9 cellular contexts compared by ENCODE assay signal in genomic region chr15:71752604-71753289, GRCh38. TPM values are rescaled to one million over a fixed set of nuclear protein-coding genes. Genes with fewer than 3 reads are reported as not detected.
DNase-seq lines count a peak whose midpoint lies in the region; ATAC-seq and TF ChIP-seq lines count a peak whose summit lies in the region.
"Had no signal": no experiment of that assay in that cellular context is flagged by ENCODE, and none has a peak within 500 bp of the region (broad histone marks: within the 10 kb centered on the region; RNA-seq: fewer than 3 reads in every experiment).

No MANE protein-coding gene starts in this region.

- H3K79me2 ChIP-seq in GM23338 (replicated peaks; ENCODE audit: insufficient read depth), result no peaks in the 10 kb centered on the region
- H3K79me2 ChIP-seq in fibroblast of lung (ENCODE audit: control insufficient read depth, insufficient read depth, low read length), result no peaks in the 10 kb centered on the region

- H4K20me1 ChIP-seq in BLaER1 treated with 17β-estradiol and CSF1 and Interleukin-3, amounts not matched to agents 10 nM and 100 nM, result peaks cover 0 to 3% (median 0%) of the 10 kb centered on the region in 11 experiments; a peak in 2 of 22 replicates
- H4K20me1 ChIP-seq in GM23338 (replicated peaks; ENCODE audit: insufficient read depth) (no peaks in the 10 kb centered on the region), fibroblast of lung (ENCODE audit: control insufficient read depth, extremely low read depth, insufficient read depth, low read length) (no peaks in the 10 kb centered on the region)

- peaks cover 9% of the 10 kb centered on the region for H3K27me3 Mint-ChIP-seq in GM23338 (ENCODE audit: insufficient read depth, low read depth, poor library complexity)

- peak; percentile 73 to 74 for TF ChIP-seq CTCF in GM23338 (conservative IDR thresholded peaks at IDR 0.05; ENCODE audit: low read depth in 2 of 2)
- peak; percentile 50 to 67 for TF ChIP-seq CTCF in fibroblast of lung (conservative IDR thresholded peaks at IDR 0.05 in 1 of 2, IDR thresholded peaks at IDR 0.05 in 1 of 2; ENCODE audit: low read depth in 1 of 2, low read length in 2 of 2)

- no peak overlapping the region for H3K4me3 Mint-ChIP-seq in GM23338

- DNase-seq in GM23338 (ENCODE audit: low spot score) (peak; percentile 70), RPMI8226 (peak; percentile 61), fibroblast of lung (ENCODE audit: low read depth in 2 of 2) (peak; percentile 97 to 98), NCI-H774 (lab: John Stamatoyannopoulos, UW) (no peak)

- H3K27ac ChIP-seq in BLaER1 treated with 17β-estradiol and CSF1 and Interleukin-3, amounts not matched to agents 10 nM and 100 nM, result peak overlapping the region in 3 of 11 experiments; percentile 9 to 42 (median 10); a peak in 3 of 22 replicates
- H3K27ac ChIP-seq in GM23338 (ENCODE audit: low read depth) (no peak overlapping the region), fibroblast of lung (ENCODE audit: insufficient read depth, low read length) (peak overlapping the region; percentile 22)
- H3K27ac ChIP-seq: neutrophil had no signal

- no peak overlapping the region for H3K27ac Mint-ChIP-seq in GM23338

- no peaks in the 10 kb centered on the region for H3K4me1 Mint-ChIP-seq in GM23338

- H3K4me1 ChIP-seq in BLaER1 treated with 17β-estradiol and CSF1 and Interleukin-3, amounts not matched to agents 10 nM and 100 nM, result peaks cover 24 to 59% (median 45%) of the 10 kb centered on the region in 10 experiments
- H3K4me1 ChIP-seq in GM23338 (ENCODE audit: insufficient read depth), result no peaks in the 10 kb centered on the region
- peaks cover 5% of the 10 kb centered on the region for H3K4me1 ChIP-seq in fibroblast of lung (ENCODE audit: control insufficient read depth, extremely low read depth, insufficient read depth, low read length)
- H3K4me1 ChIP-seq in skeletal muscle satellite cell (ENCODE audit: control insufficient read depth, insufficient read depth, low read length), result peaks cover 38% of the 10 kb centered on the region

- no peaks in the 10 kb centered on the region for H3K36me3 Mint-ChIP-seq in GM23338 (ENCODE audit: low read depth)

- H3K9ac ChIP-seq in BLaER1 treated with 17β-estradiol and CSF1 and Interleukin-3, amounts not matched to agents 10 nM and 100 nM, result no peak overlapping the region
- H3K9ac ChIP-seq in fibroblast of lung (ENCODE audit: insufficient read depth, low read length), result no peak overlapping the region
- H3K9ac ChIP-seq in skeletal muscle satellite cell (ENCODE audit: low read depth, low read length), result peak overlapping the region; percentile 62

- no peaks in the 10 kb centered on the region for H3F3A ChIP-seq in GM23338 (replicated peaks; ENCODE audit: low read depth)

- peaks cover 4% of the 10 kb centered on the region; the same call in 2 of the 3 replicates for H3K9me3 Mint-ChIP-seq in GM23338

- H3K27me3 ChIP-seq in BLaER1 treated with 17β-estradiol and CSF1 and Interleukin-3, amounts not matched to agents 10 nM and 100 nM, result no peaks in the 10 kb centered on the region
- no peaks in the 10 kb centered on the region for H3K27me3 ChIP-seq in GM23338 (ENCODE audit: insufficient read depth)
- no peaks in the 10 kb centered on the region for H3K27me3 ChIP-seq in fibroblast of lung (ENCODE audit: control insufficient read depth, insufficient read depth, low read length)
- H3K27me3 ChIP-seq in skeletal muscle satellite cell (ENCODE audit: control insufficient read depth, insufficient read depth, low read length), result no peaks in the 10 kb centered on the region

- ATAC-seq in GM23338, result peak; percentile 76
- ATAC-seq in HG02642 (IDR thresholded peaks at IDR 0.05; ENCODE audit: poor library complexity, unreplicated experiment), result no peak
- no peak for ATAC-seq in GM19023 (IDR thresholded peaks at IDR 0.05; ENCODE audit: unreplicated experiment)

- H3K4me2 ChIP-seq in BLaER1 treated with 17β-estradiol and CSF1 and Interleukin-3, amounts not matched to agents 10 nM and 100 nM, result peak overlapping the region; percentile 15 to 78 (median 62); a peak in 21 of 22 replicates
- H3K4me2 ChIP-seq in GM23338, result no peak overlapping the region
- no peak overlapping the region for H3K4me2 ChIP-seq in fibroblast of lung (ENCODE audit: extremely low read depth, insufficient read depth, low read length)
- H3K4me2 ChIP-seq in skeletal muscle satellite cell (ENCODE audit: low read length), result peak overlapping the region; percentile 63

- no peaks in the 10 kb centered on the region; the same call in 1 of the 2 replicates for H3K9me2 ChIP-seq in GM23338 (ENCODE audit: insufficient read depth)

- no peak overlapping the region for H3K4me3 ChIP-seq in BLaER1 treated with 17β-estradiol and CSF1 and Interleukin-3, amounts not matched to agents 10 nM and 100 nM
- H3K4me3 ChIP-seq in GM23338 (no peak overlapping the region), fibroblast of lung (replicated peaks in 1 of 4; ENCODE audit: control extremely low read depth in 1 of 4, insufficient read depth in 1 of 4, low read depth in 3 of 4, low read length in 4 of 4) (no peak overlapping the region), skeletal muscle satellite cell (ENCODE audit: low read length) (no peak overlapping the region)

- H2AFZ ChIP-seq in GM23338 (no peak overlapping the region), fibroblast of lung (ENCODE audit: low read length) (no peak overlapping the region)

- no peaks in the 10 kb centered on the region for H3K36me3 ChIP-seq in BLaER1 treated with 17β-estradiol and CSF1 and Interleukin-3, amounts not matched to agents 10 nM and 100 nM
- H3K36me3 ChIP-seq in GM23338 (ENCODE audit: insufficient read depth) (no peaks in the 10 kb centered on the region), fibroblast of lung (ENCODE audit: control insufficient read depth, insufficient read depth, low read length) (no peaks in the 10 kb centered on the region), skeletal muscle satellite cell (ENCODE audit: insufficient read depth, low read length) (no peaks in the 10 kb centered on the region)
- H3K36me3 ChIP-seq: neutrophil had no signal

- H3K9me3 ChIP-seq in BLaER1 treated with 17β-estradiol and CSF1 and Interleukin-3, amounts not matched to agents 10 nM and 100 nM (replicated peaks in 1 of 11), result peaks cover 0 to 9% (median 0%) of the 10 kb centered on the region in 11 experiments; a peak in 2 of 22 replicates
- no peaks in the 10 kb centered on the region for H3K9me3 ChIP-seq in fibroblast of lung (ENCODE audit: control insufficient read depth, insufficient read depth, low read depth, low read length)
- H3K9me3 ChIP-seq in skeletal muscle satellite cell (replicated peaks; ENCODE audit: low read length), result no peaks in the 10 kb centered on the region
- H3K9me3 ChIP-seq: neutrophil had no signal

TF ChIP-seq in GM23338, 12 proteins besides CTCF, POLR2A, EP300 and RAD21:
- TF ChIP-seq NANOG (IDR thresholded peaks at IDR 0.05; ENCODE audit: borderline replicate concordance) (no peak), ZNF331 (CRISPR knock-in tag; IDR thresholded peaks at IDR 0.05; ENCODE audit: low read depth) (no peak), ZNF114 (CRISPR knock-in tag; IDR thresholded peaks at IDR 0.05) (no peak), EZH2 (IDR thresholded peaks at IDR 0.05; ENCODE audit: low read depth, unreplicated experiment) (no peak)
- TF ChIP-seq, protein P1, sequence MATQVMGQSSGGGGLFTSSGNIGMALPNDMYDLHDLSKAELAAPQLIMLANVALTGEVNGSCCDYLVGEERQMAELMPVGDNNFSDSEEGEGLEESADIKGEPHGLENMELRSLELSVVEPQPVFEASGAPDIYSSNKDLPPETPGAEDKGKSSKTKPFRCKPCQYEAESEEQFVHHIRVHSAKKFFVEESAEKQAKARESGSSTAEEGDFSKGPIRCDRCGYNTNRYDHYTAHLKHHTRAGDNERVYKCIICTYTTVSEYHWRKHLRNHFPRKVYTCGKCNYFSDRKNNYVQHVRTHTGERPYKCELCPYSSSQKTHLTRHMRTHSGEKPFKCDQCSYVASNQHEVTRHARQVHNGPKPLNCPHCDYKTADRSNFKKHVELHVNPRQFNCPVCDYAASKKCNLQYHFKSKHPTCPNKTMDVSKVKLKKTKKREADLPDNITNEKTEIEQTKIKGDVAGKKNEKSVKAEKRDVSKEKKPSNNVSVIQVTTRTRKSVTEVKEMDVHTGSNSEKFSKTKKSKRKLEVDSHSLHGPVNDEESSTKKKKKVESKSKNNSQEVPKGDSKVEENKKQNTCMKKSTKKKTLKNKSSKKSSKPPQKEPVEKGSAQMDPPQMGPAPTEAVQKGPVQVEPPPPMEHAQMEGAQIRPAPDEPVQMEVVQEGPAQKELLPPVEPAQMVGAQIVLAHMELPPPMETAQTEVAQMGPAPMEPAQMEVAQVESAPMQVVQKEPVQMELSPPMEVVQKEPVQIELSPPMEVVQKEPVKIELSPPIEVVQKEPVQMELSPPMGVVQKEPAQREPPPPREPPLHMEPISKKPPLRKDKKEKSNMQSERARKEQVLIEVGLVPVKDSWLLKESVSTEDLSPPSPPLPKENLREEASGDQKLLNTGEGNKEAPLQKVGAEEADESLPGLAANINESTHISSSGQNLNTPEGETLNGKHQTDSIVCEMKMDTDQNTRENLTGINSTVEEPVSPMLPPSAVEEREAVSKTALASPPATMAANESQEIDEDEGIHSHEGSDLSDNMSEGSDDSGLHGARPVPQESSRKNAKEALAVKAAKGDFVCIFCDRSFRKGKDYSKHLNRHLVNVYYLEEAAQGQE (IDR thresholded peaks at IDR 0.05; ENCODE audit: unreplicated experiment), result no peak

RNA-seq across cellular contexts. Expression of gene NR2E3, which starts 57.6 kb away (rescaled TPM):
- total RNA-seq in GM23338 (2014; rRNA removed; shearing (Covaris generic)), result 0.62 and 1.3 TPM in 2 replicates
- polyA plus RNA-seq in GM23338 (2016; fragmentation: Nextera tagmentation; extraction: Ambion mirVana) (0.83 and 1.4 TPM in 2 replicates), fibroblast of lung (0.05 and 0.08 TPM in 2 replicates)
- total RNA-seq in fibroblast of lung, result 0.77 and 1.3 TPM in 2 replicates
- 0.08 and 0.12 TPM in 2 replicates for polyA plus RNA-seq in fibroblast of lung (2012)
- 0.37 TPM in 1 of 2 replicates, not detected in the other for polyA minus RNA-seq in fibroblast of lung (ENCODE audit: low replicate concordance)
- under 0.01 TPM in 1 of 2 replicates, not detected in the other for total RNA-seq in skeletal muscle satellite cell (2012; rRNA removed)

Comparison
In these comparisons a context has a peak if more than half of its experiments do, and no peak if none do; other contexts are left out.
1. H3K4me2 ChIP-seq: peak in BLaER1 treated with 17β-estradiol and CSF1 and Interleukin-3, amounts not matched to agents 10 nM and 100 nM (11 of 11) and skeletal muscle satellite cell (single experiment); none in GM23338 (single experiment) and fibroblast of lung (single experiment).